ENCODE assay signal across 11 cellular contexts in genomic region chr7:123823898-123824753, GRCh38. TPM values are rescaled to one million over a fixed set of nuclear protein-coding genes. Genes with fewer than 3 reads are reported as not detected.
DNase-seq lines count a peak whose midpoint lies in the region; ATAC-seq and TF ChIP-seq lines count a peak whose summit lies in the region.
"Had no signal": no experiment of that assay in that cellular context is flagged by ENCODE, and none has a peak within 500 bp of the region (broad histone marks: within the 10 kb centered on the region; RNA-seq: fewer than 3 reads in every experiment).

No MANE protein-coding gene starts in this region.

- intact Hi-C loops in activated naive CD4-positive, alpha-beta T cell treated with anti-CD3 and anti-CD28 coated beads for 36 hours (cut with micrococcal nuclease), result loop anchor here (1.0 kb wide), 6 partner anchors 26 to 289 kb away; partner anchors contain the start of gene WASL
- intact Hi-C loops in aorta (cut with DNase I) (no loop called here), mucosa of descending colon (cut with DNase I, micrococcal nuclease) (no loop called here)

- peaks cover 13% of the 10 kb centered on the region for H3K27me3 Mint-ChIP-seq in activated naive CD4-positive, alpha-beta T cell treated with anti-CD3 and anti-CD28 coated beads for 36 hours (ENCODE audit: low read depth)

- H3K9me3 ChIP-seq in aorta (ENCODE audit: control insufficient read depth, low read length) (no peaks in the 10 kb centered on the region), mucosa of descending colon (no peaks in the 10 kb centered on the region)
- H3K9me3 ChIP-seq: BE2C had no signal

- no peaks in the 10 kb centered on the region for H3K36me3 Mint-ChIP-seq in activated naive CD4-positive, alpha-beta T cell treated with anti-CD3 and anti-CD28 coated beads for 36 hours (ENCODE audit: low read depth)

- H3K27ac ChIP-seq in C4-2B, result peak overlapping the region; percentile 20; the same call in 1 of the 2 replicates
- H3K27ac ChIP-seq in aorta (ENCODE audit: low read depth in 1 of 2, low read length in 2 of 2), result no peak overlapping the region

- H3K4me1 Mint-ChIP-seq in activated naive CD4-positive, alpha-beta T cell treated with anti-CD3 and anti-CD28 coated beads for 36 hours (ENCODE audit: low read depth), result peaks cover 21% of the 10 kb centered on the region

- TF ChIP-seq CTCF in C4-2B (conservative IDR thresholded peaks at IDR 0.05) (no peak), mucosa of descending colon (IDR thresholded peaks at IDR 0.05) (no peak)

- H3K27ac Mint-ChIP-seq in activated naive CD4-positive, alpha-beta T cell treated with anti-CD3 and anti-CD28 coated beads for 36 hours, result peak overlapping the region; percentile 76

- H3K36me3 ChIP-seq in aorta (ENCODE audit: control insufficient read depth in 1 of 2, insufficient read depth in 2 of 2, low read length in 1 of 2), result no peaks in the 10 kb centered on the region
- no peaks in the 10 kb centered on the region for H3K36me3 ChIP-seq in mucosa of descending colon (ENCODE audit: low read depth)
- H3K36me3 ChIP-seq: BE2C had no signal

- peak; percentile 85 for DNase-seq in activated naive CD4-positive, alpha-beta T cell treated with anti-CD3 and anti-CD28 coated beads for 36 hours
- no peak for DNase-seq in aorta
- no peak for DNase-seq in Kasumi-1 (lab: John Stamatoyannopoulos, UW)
- no peak for DNase-seq in COLO829 (ENCODE audit: low spot score)
- DNase-seq in mucosa of descending colon, result no peak
- DNase-seq: BE2C, IMR-90 had no signal

- WGBS in aorta, 2 donors, result 82 to 85% methylated on average over 3 of the region's 3 CpGs

- no peaks in the 10 kb centered on the region for H3K9me3 Mint-ChIP-seq in activated naive CD4-positive, alpha-beta T cell treated with anti-CD3 and anti-CD28 coated beads for 36 hours

- H3K4me3 ChIP-seq in aorta (ENCODE audit: low read length in 2 of 2) (no peak overlapping the region), mucosa of descending colon (no peak overlapping the region)

- H3K4me1 ChIP-seq in aorta (ENCODE audit: control insufficient read depth in 1 of 2, insufficient read depth in 2 of 2, low read length in 2 of 2), result no peaks in the 10 kb centered on the region
- no peaks in the 10 kb centered on the region for H3K4me1 ChIP-seq in mucosa of descending colon (ENCODE audit: low read depth)
- H3K4me1 ChIP-seq: BE2C had no signal

- H3K4me3 Mint-ChIP-seq in activated naive CD4-positive, alpha-beta T cell treated with anti-CD3 and anti-CD28 coated beads for 36 hours, result no peak overlapping the region

- CTCF ChIA-PET in activated naive CD4-positive, alpha-beta T cell treated with anti-CD3 and anti-CD28 coated beads for 36 hours (lab: Charles Lee), result interaction anchor here (1.0 to 3.1 kb wide), 3 partner anchors 26 to 48 kb away, joined by 3 to 10 read pairs (median 8); no protein-coding TSS in a partner anchor

- ATAC-seq in GM19452 (IDR thresholded peaks at IDR 0.05; ENCODE audit: unreplicated experiment) (peak; percentile 86), HG03139 (IDR thresholded peaks at IDR 0.05; ENCODE audit: unreplicated experiment) (peak; percentile 83), aorta (ENCODE audit: low FRiP score) (no peak), mucosa of descending colon (no peak)

- no peaks in the 10 kb centered on the region for H3K27me3 ChIP-seq in aorta (ENCODE audit: control insufficient read depth in 1 of 2, insufficient read depth in 2 of 2, low read length in 1 of 2)
- H3K27me3 ChIP-seq: BE2C had no signal

RNA-seq across cellular contexts. Expression of gene HYAL4, which starts 20.8 kb away (rescaled TPM):
- not detected for total RNA-seq in activated naive CD4-positive, alpha-beta T cell treated with anti-CD3 and anti-CD28 coated beads for 36 hours
- not detected for total RNA-seq in aorta
- polyA plus RNA-seq in aorta, result not detected
- total RNA-seq in mucosa of descending colon, result not detected
- total RNA-seq: endothelial cell of umbilical vein, IMR-90 had no signal
- polyA plus RNA-seq: endothelial cell of umbilical vein, IMR-90 had no signal

Comparison
In these comparisons a context has a peak if more than half of its experiments do, and no peak if none do; other contexts are left out.
1. ATAC-seq: peak in GM19452 (single experiment) and HG03139 (single experiment); none in aorta (single experiment) and mucosa of descending colon (single experiment).